Comparison of ENCODE assay signal across 8 cellular contexts in genomic region chr13:30744056-30744684, GRCh38. TPM values are rescaled to one million over a fixed set of nuclear protein-coding genes. Genes with fewer than 3 reads are reported as not detected.
DNase-seq lines count a peak whose midpoint lies in the region; ATAC-seq, FAIRE-seq and TF ChIP-seq lines count a peak whose summit lies in the region.

No MANE protein-coding gene starts in this region.

- peak overlapping the region; percentile 58 for H3K27ac Mint-ChIP-seq in T-helper 2 cell treated with Interferon-gamma antibody and Interleukin-4, amounts not matched to agents 5 μg/mL and 100 μg/mL, for 36 hours
- peak overlapping the region; percentile 100 for H3K27ac Mint-ChIP-seq in astrocyte (ENCODE audit: unreplicated experiment)
- H3K27ac Mint-ChIP-seq in natural killer cell = peak overlapping the region; percentile 88 to 94

- no peaks in the 10 kb centered on the region for H3K27me3 Mint-ChIP-seq in T-helper 2 cell treated with Interferon-gamma antibody and Interleukin-4, amounts not matched to agents 5 μg/mL and 100 μg/mL, for 36 hours (ENCODE audit: low read depth)
- H3K27me3 Mint-ChIP-seq in astrocyte (ENCODE audit: low read depth, unreplicated experiment) (no peaks in the 10 kb centered on the region), natural killer cell (ENCODE audit: low read depth in 2 of 2) (no peaks in the 10 kb centered on the region)

- H3K4me3 Mint-ChIP-seq in T-helper 2 cell treated with Interferon-gamma antibody and Interleukin-4, amounts not matched to agents 5 μg/mL and 100 μg/mL, for 36 hours = peak overlapping the region; percentile 71
- H3K4me3 Mint-ChIP-seq in astrocyte (ENCODE audit: unreplicated experiment) = peak overlapping the region; percentile 51
- peak overlapping the region; percentile 74 for H3K4me3 Mint-ChIP-seq in natural killer cell

- no peak overlapping the region for H2AFZ ChIP-seq in astrocyte (ENCODE audit: low read depth, low read length)

- H3K4me2 ChIP-seq in astrocyte (ENCODE audit: low read length) = peak overlapping the region; percentile 80

- no peaks in the 10 kb centered on the region for H3K79me2 ChIP-seq in astrocyte (ENCODE audit: insufficient read depth, low read length)

- peak; percentile 94 for ATAC-seq in HG03354 (IDR thresholded peaks at IDR 0.05; ENCODE audit: poor library complexity, severe bottlenecking, unreplicated experiment)
- ATAC-seq in natural killer cell = peak; percentile 70 to 91 (median 87)
- no peak for ATAC-seq in thoracic aorta (ENCODE audit: insufficient number of reproducible peaks, low FRiP score, low read depth)

- H3K27ac ChIP-seq in astrocyte (ENCODE audit: low read depth, low read length) = peak overlapping the region; percentile 90
- peak overlapping the region; percentile 57 to 91 for H3K27ac ChIP-seq in thoracic aorta

- DNase-seq in activated gamma-delta T cell treated with Interleukin-2 at 50 U/mL for 16 hours = peak; percentile 89
- no peak for DNase-seq in activated gamma-delta T cell (lab: John Stamatoyannopoulos, UW)
- DNase-seq in T-helper 2 cell treated with Interferon-gamma antibody and Interleukin-4, amounts not matched to agents 5 μg/mL and 100 μg/mL, for 36 hours (ENCODE audit: low spot score) = peak; percentile 90
- peak; percentile 69 for DNase-seq in astrocyte (ENCODE audit: low read depth)
- peak; percentile 79 for DNase-seq in natural killer cell
- no peak for DNase-seq in thoracic aorta (ENCODE audit: low spot score)
- no peak for DNase-seq in medulla oblongata (ENCODE audit: extremely low spot score)

- H3K4me1 ChIP-seq in astrocyte (ENCODE audit: insufficient read depth, low read length) (peaks cover 45% of the 10 kb centered on the region), thoracic aorta (ENCODE audit: control insufficient read depth in 1 of 2, low read depth in 2 of 2) (peaks cover 19 to 67% of the 10 kb centered on the region in 2 donors)

- H3K9me3 ChIP-seq in astrocyte (ENCODE audit: insufficient read depth, low read depth, low read length) (no peaks in the 10 kb centered on the region), thoracic aorta (no peaks in the 10 kb centered on the region)

- H3K9ac ChIP-seq in astrocyte (ENCODE audit: low read length) = peak overlapping the region; percentile 50

- H4K20me1 ChIP-seq in astrocyte (ENCODE audit: insufficient read depth, low read length) = no peaks in the 10 kb centered on the region

- H3K36me3 Mint-ChIP-seq in T-helper 2 cell treated with Interferon-gamma antibody and Interleukin-4, amounts not matched to agents 5 μg/mL and 100 μg/mL, for 36 hours (ENCODE audit: low read depth) = peaks cover 62% of the 10 kb centered on the region
- no peaks in the 10 kb centered on the region for H3K36me3 Mint-ChIP-seq in astrocyte (ENCODE audit: low read depth, unreplicated experiment)
- no peaks in the 10 kb centered on the region for H3K36me3 Mint-ChIP-seq in natural killer cell

- H3K27me3 ChIP-seq in astrocyte (ENCODE audit: insufficient read depth, low read length) = no peaks in the 10 kb centered on the region
- no peaks in the 10 kb centered on the region for H3K27me3 ChIP-seq in thoracic aorta (replicated peaks; ENCODE audit: insufficient read depth)

- no peaks in the 10 kb centered on the region for H3K9me3 Mint-ChIP-seq in T-helper 2 cell treated with Interferon-gamma antibody and Interleukin-4, amounts not matched to agents 5 μg/mL and 100 μg/mL, for 36 hours
- H3K9me3 Mint-ChIP-seq in astrocyte (ENCODE audit: unreplicated experiment) (peaks cover 1% of the 10 kb centered on the region), natural killer cell (no peaks in the 10 kb centered on the region)

- TF ChIP-seq CTCF in astrocyte (IDR thresholded peaks at IDR 0.05; ENCODE audit: insufficient read depth, low read depth, low read length) = no peak
- no peak for TF ChIP-seq CTCF in natural killer cell (IDR thresholded peaks at IDR 0.05)
- no peak for TF ChIP-seq CTCF in thoracic aorta (IDR thresholded peaks at IDR 0.05)

- H3K36me3 ChIP-seq in astrocyte (ENCODE audit: insufficient read depth, low read length) (no peaks in the 10 kb centered on the region), thoracic aorta (no peaks in the 10 kb centered on the region)

- H3K4me3 ChIP-seq in astrocyte (ENCODE audit: insufficient read depth, low read depth, low read length) = no peak overlapping the region
- peak overlapping the region; percentile 10 for H3K4me3 ChIP-seq in thoracic aorta

- peaks cover 55% of the 10 kb centered on the region for H3K4me1 Mint-ChIP-seq in T-helper 2 cell treated with Interferon-gamma antibody and Interleukin-4, amounts not matched to agents 5 μg/mL and 100 μg/mL, for 36 hours (ENCODE audit: low read depth)
- peaks cover 50% of the 10 kb centered on the region for H3K4me1 Mint-ChIP-seq in astrocyte (ENCODE audit: low read depth, unreplicated experiment)
- H3K4me1 Mint-ChIP-seq in natural killer cell = peaks cover 60 to 62% of the 10 kb centered on the region in 2 donors

- intact Hi-C loops in natural killer cell (cut with micrococcal nuclease) = loop anchor here (1.0 to 5.0 kb wide), 8 partner anchors 23 to 842 kb away; partner anchors contain the start of gene USPL1

- FAIRE-seq in astrocyte (lab: Jason Lieb, UNC) = no peak

RNA-seq across cellular contexts. Expression of gene ALOX5AP, which starts 8.8 kb away (rescaled TPM):
- total RNA-seq in astrocyte (2.9 and 4.5 TPM in 2 replicates), natural killer cell (100 to 1,000 TPM in 2 of 3 donors, 10 to 100 TPM in 1; 83.9 to 150 (median 114) TPM), thoracic aorta (10 to 100 TPM; 27.5 to 69.9 TPM)

Comparison
In these comparisons a context has a peak if more than half of its experiments do, and no peak if none do; other contexts are left out.
1. DNase-seq: peak in activated gamma-delta T cell treated with Interleukin-2 at 50 U/mL for 16 hours (single experiment), T-helper 2 cell treated with Interferon-gamma antibody and Interleukin-4, amounts not matched to agents 5 μg/mL and 100 μg/mL, for 36 hours (single experiment), astrocyte (single experiment) and natural killer cell (single experiment); none in activated gamma-delta T cell (single experiment), thoracic aorta (single experiment) and medulla oblongata (single experiment).
2. Peak in every context shown above with its lines, with median percentiles within 50 percentile points of each other: H3K27ac Mint-ChIP-seq and H3K4me3 Mint-ChIP-seq.